31 cellular contexts compared by ENCODE assay signal in the genomic region with DNA sequence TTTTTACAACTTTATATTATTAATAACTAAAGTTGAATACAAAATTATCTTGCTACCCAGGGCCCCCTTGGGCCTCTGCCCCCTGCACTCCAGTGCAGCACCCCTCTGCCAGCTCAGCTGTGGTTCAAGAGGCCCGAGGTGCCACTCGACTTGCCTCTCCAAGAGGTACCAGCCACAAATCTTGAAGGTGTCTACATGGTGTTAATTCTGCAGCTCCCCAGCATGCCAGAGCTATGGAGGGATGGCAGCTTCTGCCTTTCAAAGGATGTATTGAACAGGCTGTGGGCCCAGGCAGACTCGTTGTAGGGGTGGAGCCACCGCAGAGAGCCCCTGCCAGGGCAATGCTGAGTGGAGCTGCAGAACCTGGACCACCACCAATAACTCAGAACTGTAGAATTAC.
"Had no signal": no experiment of that assay in that cellular context is flagged by ENCODE, and none has a peak within 500 bp of the region (broad histone marks: within the 10 kb centered on the region; RNA-seq: fewer than 3 reads in every experiment).

No MANE protein-coding gene starts in this region.

- H3K4me1 ChIP-seq: ascending aorta, breast epithelium, colonic mucosa had no signal

- H3K27me3 ChIP-seq: ascending aorta, breast epithelium, cardiac muscle cell, colonic mucosa had no signal

- H3K27ac ChIP-seq: ascending aorta, breast epithelium, cardiac muscle cell, colonic mucosa, WERI-Rb-1 had no signal

- H3K4me3 Mint-ChIP-seq: activated B cell treated with CpG ODN at 0.5 μM for 24 hours; activated CD8-positive, alpha-beta memory T cell treated with anti-CD3 and anti-CD28 coated beads, Interleukin-2, amount 10 ng/mL, durations not matched to agents 7 days and 5 days; activated CD8-positive, alpha-beta T cell treated with anti-CD3 and anti-CD28 coated beads for 36 hours; activated naive CD4-positive, alpha-beta T cell treated with anti-CD3 and anti-CD28 coated beads, Interleukin-2, amount 10 ng/mL, durations not matched to agents 7 days and 5 days; activated naive CD8-positive, alpha-beta T cell treated with anti-CD3 and anti-CD28 coated beads, Interleukin-2, amount 10 ng/mL, durations not matched to agents 7 days and 5 days; activated T-cell treated with anti-CD3 and anti-CD28 coated beads, Interleukin-2, amount 50 U/mL, for 24 hours; activated T-cell treated with anti-CD3 and anti-CD28 coated beads, Interleukin-2, amount 50 U/mL, for 72 hours; brain; T-helper 17 cell; T-helper 2 cell treated with Interferon-gamma antibody and Interleukin-4, amounts not matched to agents 5 μg/mL and 100 μg/mL, for 36 hours had no signal

- DNase-seq: activated B cell treated with CpG ODN at 0.5 μM for 24 hours; activated CD4-positive, alpha-beta T cell treated with anti-CD3 and anti-CD28 coated beads for 48 hours; activated CD4-positive, alpha-beta T cell treated with anti-CD3 and anti-CD28 coated beads, Interleukin-2, amount 50 U/mL, for 1 hour; activated CD4-positive, alpha-beta T cell treated with anti-CD3 and anti-CD28 coated beads, Interleukin-2, amount 50 U/mL, for 48 hours; activated CD8-positive, alpha-beta memory T cell treated with anti-CD3 and anti-CD28 coated beads, Interleukin-2, amount 10 ng/mL, durations not matched to agents 7 days and 5 days; activated CD8-positive, alpha-beta memory T cell treated with anti-CD3 and anti-CD28 coated beads, Interleukin-2, amount 50 U/mL, for 4 hours; activated CD8-positive, alpha-beta T cell treated with anti-CD3 and anti-CD28 coated beads for 36 hours; activated gamma-delta T cell; activated naive CD4-positive, alpha-beta T cell; activated naive CD4-positive, alpha-beta T cell treated with anti-CD3 and anti-CD28 coated beads, Interleukin-2, amount 10 ng/mL, durations not matched to agents 7 days and 5 days; activated naive CD8-positive, alpha-beta T cell treated with anti-CD3 and anti-CD28 coated beads, Interleukin-2, amount 10 ng/mL, durations not matched to agents 7 days and 5 days; activated T-cell treated with anti-CD3 and anti-CD28 coated beads for 4 hours; activated T-cell treated with anti-CD3 and anti-CD28 coated beads, Interleukin-2, amount 50 U/mL, for 24 hours; activated T-cell treated with anti-CD3 and anti-CD28 coated beads, Interleukin-2, amount 50 U/mL, for 72 hours; central memory CD4-positive, alpha-beta T cell; cerebellar nuclear complex; colonic mucosa; effector CD8-positive, alpha-beta T cell; foreskin fibroblast; T-helper 1 cell; T-helper 17 cell; T1000; WERI-Rb-1 had no signal

- H3K36me3 Mint-ChIP-seq: activated CD8-positive, alpha-beta memory T cell treated with anti-CD3 and anti-CD28 coated beads, Interleukin-2, amount 10 ng/mL, durations not matched to agents 7 days and 5 days; activated naive CD4-positive, alpha-beta T cell treated with anti-CD3 and anti-CD28 coated beads, Interleukin-2, amount 10 ng/mL, durations not matched to agents 7 days and 5 days; activated naive CD4-positive, alpha-beta T cell treated with anti-CD3 and anti-CD28 coated beads, Interleukin-2, amount 50 U/mL, for 72 hours; activated naive CD8-positive, alpha-beta T cell treated with anti-CD3 and anti-CD28 coated beads, Interleukin-2, amount 10 ng/mL, durations not matched to agents 7 days and 5 days; brain had no signal

- H3K4me1 Mint-ChIP-seq: activated B cell treated with CpG ODN at 0.5 μM for 24 hours; activated CD8-positive, alpha-beta memory T cell treated with anti-CD3 and anti-CD28 coated beads, Interleukin-2, amount 10 ng/mL, durations not matched to agents 7 days and 5 days; activated naive CD4-positive, alpha-beta T cell treated with anti-CD3 and anti-CD28 coated beads, Interleukin-2, amount 10 ng/mL, durations not matched to agents 7 days and 5 days; activated naive CD8-positive, alpha-beta T cell treated with anti-CD3 and anti-CD28 coated beads, Interleukin-2, amount 10 ng/mL, durations not matched to agents 7 days and 5 days; brain; T-helper 17 cell had no signal

- H3K27ac Mint-ChIP-seq: activated B cell treated with CpG ODN at 0.5 μM for 24 hours; activated CD8-positive, alpha-beta memory T cell treated with anti-CD3 and anti-CD28 coated beads, Interleukin-2, amount 10 ng/mL, durations not matched to agents 7 days and 5 days; activated CD8-positive, alpha-beta T cell treated with anti-CD3 and anti-CD28 coated beads for 36 hours; activated naive CD4-positive, alpha-beta T cell treated with anti-CD3 and anti-CD28 coated beads, Interleukin-2, amount 10 ng/mL, durations not matched to agents 7 days and 5 days; activated naive CD4-positive, alpha-beta T cell treated with anti-CD3 and anti-CD28 coated beads, Interleukin-2, amount 50 U/mL, for 72 hours; activated naive CD8-positive, alpha-beta T cell treated with anti-CD3 and anti-CD28 coated beads, Interleukin-2, amount 10 ng/mL, durations not matched to agents 7 days and 5 days; activated T-cell treated with anti-CD3 and anti-CD28 coated beads, Interleukin-2, amount 50 U/mL, for 24 hours; activated T-cell treated with anti-CD3 and anti-CD28 coated beads, Interleukin-2, amount 50 U/mL, for 72 hours; brain; T-helper 17 cell; T-helper 2 cell treated with Interferon-gamma antibody and Interleukin-4, amounts not matched to agents 5 μg/mL and 100 μg/mL, for 36 hours had no signal

- H3K27me3 Mint-ChIP-seq: activated B cell treated with CpG ODN at 0.5 μM for 24 hours; activated CD8-positive, alpha-beta memory T cell treated with anti-CD3 and anti-CD28 coated beads, Interleukin-2, amount 10 ng/mL, durations not matched to agents 7 days and 5 days; activated CD8-positive, alpha-beta T cell treated with anti-CD3 and anti-CD28 coated beads for 36 hours; activated naive CD4-positive, alpha-beta T cell treated with anti-CD3 and anti-CD28 coated beads, Interleukin-2, amount 10 ng/mL, durations not matched to agents 7 days and 5 days; activated naive CD8-positive, alpha-beta T cell treated with anti-CD3 and anti-CD28 coated beads, Interleukin-2, amount 10 ng/mL, durations not matched to agents 7 days and 5 days; activated T-cell treated with anti-CD3 and anti-CD28 coated beads, Interleukin-2, amount 50 U/mL, for 24 hours; brain; T-helper 17 cell had no signal

- H3K36me3 ChIP-seq: ascending aorta, breast epithelium, cardiac muscle cell, colonic mucosa, WERI-Rb-1 had no signal

- ATAC-seq: activated CD4-positive, CD25-positive, alpha-beta regulatory T cell treated with anti-CD3 and anti-CD28 coated beads, Interleukin-2, amount 50 U/mL, for 24 hours; activated CD8-positive, alpha-beta memory T cell treated with anti-CD3 and anti-CD28 coated beads, Interleukin-2, amount 10 ng/mL, durations not matched to agents 7 days and 5 days; activated CD8-positive, alpha-beta T cell treated with anti-CD3 and anti-CD28 coated beads for 36 hours; activated naive CD4-positive, alpha-beta T cell treated with anti-CD3 and anti-CD28 coated beads, Interleukin-2, amount 50 U/mL, for 72 hours; activated T-cell treated with anti-CD3 and anti-CD28 coated beads, Interleukin-2, amount 50 U/mL, for 72 hours; esophagus mucosa; T-helper 17 cell had no signal

- H3K9me3 Mint-ChIP-seq: activated naive CD8-positive, alpha-beta T cell treated with anti-CD3 and anti-CD28 coated beads, Interleukin-2, amount 10 ng/mL, durations not matched to agents 7 days and 5 days; brain had no signal

- H3K4me3 ChIP-seq: ascending aorta, breast epithelium, cardiac muscle cell, colonic mucosa had no signal

- H3K9me3 ChIP-seq: ascending aorta, colonic mucosa had no signal
